ENCODE assay signal across 7 cellular contexts in genomic region chr10:96229568-96230030, GRCh38. TPM values are rescaled to one million over a fixed set of nuclear protein-coding genes. Genes with fewer than 3 reads are reported as not detected.
DNase-seq lines count a peak whose midpoint lies in the region; ATAC-seq and TF ChIP-seq lines count a peak whose summit lies in the region.

No MANE protein-coding gene starts in this region.

- H3K9ac ChIP-seq in SU-DHL-6 (ENCODE audit: low read length) = peak overlapping the region; percentile 15; the same call in 1 of the 2 replicates

- peak; percentile 94 for TF ChIP-seq RAD21 in Ishikawa (IDR thresholded peaks at IDR 0.05; ENCODE audit: low read depth)

- H3F3A ChIP-seq in SU-DHL-6 (ENCODE audit: insufficient read depth) = peaks cover 18% of the 10 kb centered on the region

- ATAC-seq in HG03469 (IDR thresholded peaks at IDR 0.05; ENCODE audit: unreplicated experiment) = no peak

- no peak overlapping the region for H3K4me3 Mint-ChIP-seq in activated naive CD8-positive, alpha-beta T cell treated with anti-CD3 and anti-CD28 coated beads for 36 hours

- peaks cover 10% of the 10 kb centered on the region for H3K4me1 ChIP-seq in left ventricle myocardium inferior

- H3K36me3 ChIP-seq in SU-DHL-6 (ENCODE audit: low read length) (peaks cover 8% of the 10 kb centered on the region), left ventricle myocardium inferior (no peaks in the 10 kb centered on the region)

- no peaks in the 10 kb centered on the region for H3K9me3 ChIP-seq in SU-DHL-6 (ENCODE audit: insufficient read depth, low read length)
- no peaks in the 10 kb centered on the region for H3K9me3 ChIP-seq in left ventricle myocardium inferior (replicated peaks)

- no peaks in the 10 kb centered on the region for H3K4me1 Mint-ChIP-seq in activated naive CD8-positive, alpha-beta T cell treated with anti-CD3 and anti-CD28 coated beads for 36 hours

- DNase-seq in GM12865 (ENCODE audit: low read depth) (peak; percentile 91), left ventricle myocardium inferior (peak; percentile 70), retinal pigment epithelial cell (ENCODE audit: low read depth) (peak; percentile 19)
- DNase-seq in activated naive CD8-positive, alpha-beta T cell treated with anti-CD3 and anti-CD28 coated beads for 36 hours = peak; percentile 66

- H3K27ac ChIP-seq in SU-DHL-6 (ENCODE audit: low read depth, low read length) (peak overlapping the region; percentile 77), left ventricle myocardium inferior (replicated peaks) (no peak overlapping the region)

- no peaks in the 10 kb centered on the region for H3K27me3 Mint-ChIP-seq in activated naive CD8-positive, alpha-beta T cell treated with anti-CD3 and anti-CD28 coated beads for 36 hours

- TF ChIP-seq CTCF in GM12865 (IDR thresholded peaks at IDR 0.05; ENCODE audit: insufficient read depth, low read depth, low read length, missing control alignments) (peak; percentile 97), SU-DHL-6 (IDR thresholded peaks at IDR 0.05; ENCODE audit: insufficient read depth, low read length, poor library complexity, severe bottlenecking) (peak; percentile 99), left ventricle myocardium inferior (IDR thresholded peaks at IDR 0.05; ENCODE audit: borderline replicate concordance) (peak; percentile 71), retinal pigment epithelial cell (conservative IDR thresholded peaks at IDR 0.05; ENCODE audit: low read depth, low read length) (peak; percentile 89)

- TF ChIP-seq EP300 in Ishikawa (IDR thresholded peaks at IDR 0.05; ENCODE audit: borderline replicate concordance) = peak; percentile 32; the same call in 1 of the 2 replicates

- H3K9me2 ChIP-seq in SU-DHL-6 (replicated peaks; ENCODE audit: insufficient read depth, low read length) = no peaks in the 10 kb centered on the region

- H3K27ac Mint-ChIP-seq in activated naive CD8-positive, alpha-beta T cell treated with anti-CD3 and anti-CD28 coated beads for 36 hours = no peak overlapping the region

- H3K4me3 ChIP-seq in GM12865 (ENCODE audit: low read depth, low read length) (no peak overlapping the region), SU-DHL-6 (ENCODE audit: insufficient read depth, low read length, poor library complexity, severe bottlenecking) (no peak overlapping the region), left ventricle myocardium inferior (no peak overlapping the region), retinal pigment epithelial cell (ENCODE audit: low read length) (no peak overlapping the region)

- H3K36me3 Mint-ChIP-seq in activated naive CD8-positive, alpha-beta T cell treated with anti-CD3 and anti-CD28 coated beads for 36 hours = no peaks in the 10 kb centered on the region

- H3K4me2 ChIP-seq in SU-DHL-6 (ENCODE audit: low read depth, low read length, poor library complexity, severe bottlenecking) = peak overlapping the region; percentile 23

- H4K20me1 ChIP-seq in SU-DHL-6 (ENCODE audit: low read depth, low read length) = no peaks in the 10 kb centered on the region

- no peak overlapping the region for H2AFZ ChIP-seq in SU-DHL-6 (ENCODE audit: low read depth, low read length, severe bottlenecking)

- peaks cover 8% of the 10 kb centered on the region; the same call in 1 of the 2 replicates for H3K79me2 ChIP-seq in SU-DHL-6 (ENCODE audit: insufficient read depth, low read length)

- no peaks in the 10 kb centered on the region for H3K9me3 Mint-ChIP-seq in activated naive CD8-positive, alpha-beta T cell treated with anti-CD3 and anti-CD28 coated beads for 36 hours

- intact Hi-C loops in left ventricle myocardium inferior (cut with micrococcal nuclease) = loop anchor here (5.0 kb wide), 1 partner anchor 63 kb away; no protein-coding TSS in a partner anchor

- H3K27me3 ChIP-seq in SU-DHL-6 (ENCODE audit: low read length) (no peaks in the 10 kb centered on the region), left ventricle myocardium inferior (ENCODE audit: low read depth) (peaks cover 76% of the 10 kb centered on the region)

TF ChIP-seq in Ishikawa, 13 proteins besides CTCF, POLR2A, EP300 and RAD21:
- TF ChIP-seq TCF12 (IDR thresholded peaks at IDR 0.05; ENCODE audit: low read depth) (0 out of 2 replicates have a peak, but pooled peaks have one; percentile 1), TAF1 (IDR thresholded peaks at IDR 0.05; ENCODE audit: low read depth) (no peak), NFIC (IDR thresholded peaks at IDR 0.05) (no peak), FOXM1 (IDR thresholded peaks at IDR 0.05; ENCODE audit: borderline replicate concordance, low read depth) (no peak), MAX (IDR thresholded peaks at IDR 0.05) (peak; percentile 69), YY1 (IDR thresholded peaks at IDR 0.05; ENCODE audit: low read depth) (0 out of 2 replicates have a peak, but pooled peaks have one; percentile 29), TEAD4 (IDR thresholded peaks at IDR 0.05) (peak; percentile 44; the same call in 1 of the 2 replicates), CREB1 (IDR thresholded peaks at IDR 0.05; ENCODE audit: low read depth) (no peak), ZBTB7A (IDR thresholded peaks at IDR 0.05; ENCODE audit: low read depth) (no peak)
- TF ChIP-seq, protein P1, sequence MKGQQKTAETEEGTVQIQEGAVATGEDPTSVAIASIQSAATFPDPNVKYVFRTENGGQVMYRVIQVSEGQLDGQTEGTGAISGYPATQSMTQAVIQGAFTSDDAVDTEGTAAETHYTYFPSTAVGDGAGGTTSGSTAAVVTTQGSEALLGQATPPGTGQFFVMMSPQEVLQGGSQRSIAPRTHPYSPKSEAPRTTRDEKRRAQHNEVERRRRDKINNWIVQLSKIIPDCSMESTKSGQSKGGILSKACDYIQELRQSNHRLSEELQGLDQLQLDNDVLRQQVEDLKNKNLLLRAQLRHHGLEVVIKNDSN (IDR thresholded peaks at IDR 0.05) = no peak

RNA-seq across cellular contexts. Expression of gene BLNK, which starts 41.8 kb away (rescaled TPM):
- total RNA-seq in activated naive CD8-positive, alpha-beta T cell treated with anti-CD3 and anti-CD28 coated beads for 36 hours = 1 to 10 TPM in 1 of 2 experiments, under 1 TPM in 1; 0.94 to 1.3 TPM
- total RNA-seq in left ventricle myocardium inferior = 1.4 TPM

Comparison
In these comparisons a context has a peak if more than half of its experiments do, and no peak if none do; other contexts are left out.
1. DNase-seq: peak in every context shown above with its lines; median percentile 91 in GM12865; 70 in left ventricle myocardium inferior; 66 in activated naive CD8-positive, alpha-beta T cell treated with anti-CD3 and anti-CD28 coated beads for 36 hours; 19 in retinal pigment epithelial cell.